Comparison of ENCODE assay signal across 7 cellular contexts in the genomic region with DNA sequence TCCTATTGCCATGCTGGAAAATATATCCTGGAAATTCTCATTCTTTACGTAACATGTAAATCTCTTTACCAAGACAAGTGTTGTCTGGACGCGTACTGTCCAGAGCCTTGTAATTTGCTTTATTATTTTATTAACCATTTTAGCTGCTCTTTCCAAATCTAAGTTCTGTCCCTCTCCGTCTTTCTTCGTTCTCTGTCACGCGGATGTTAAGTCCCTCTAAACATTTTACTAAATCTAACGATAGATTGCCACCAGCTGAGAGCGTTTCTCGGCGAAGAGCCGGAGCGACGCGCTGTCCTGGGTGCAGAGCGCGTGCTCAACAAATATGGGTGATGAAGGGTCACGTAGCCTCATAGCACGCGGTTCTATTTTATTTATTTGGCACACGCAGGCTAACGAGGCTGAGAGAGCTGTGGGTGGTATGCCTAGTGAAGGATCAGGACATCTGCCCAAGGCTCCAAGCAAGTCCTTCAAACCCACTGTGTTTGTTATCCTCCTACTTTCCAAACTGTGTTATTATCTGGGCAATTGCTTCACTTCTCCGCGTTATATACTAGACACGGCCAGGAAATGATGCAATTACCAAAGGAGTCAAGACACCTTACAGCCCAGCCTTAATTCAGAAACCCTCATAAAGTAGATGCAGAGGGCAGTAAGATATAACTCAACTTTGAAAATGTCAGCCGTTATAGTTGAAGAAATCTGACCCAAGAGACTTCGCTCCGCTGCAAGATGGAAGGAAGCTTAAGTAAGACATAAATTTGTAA. TPM values are rescaled to one million over a fixed set of nuclear protein-coding genes. Genes with fewer than 3 reads are reported as not detected.
DNase-seq lines count a peak whose midpoint lies in the region; ATAC-seq and FAIRE-seq lines count a peak whose summit lies in the region.

No MANE protein-coding gene starts in this region.

- no peaks in the 10 kb centered on the region for H3K36me3 ChIP-seq in small intestine (ENCODE audit: control insufficient read depth in 2 of 2, insufficient read depth in 2 of 2, low read length in 2 of 2)

- peak; percentile 78 to 93 (median 86) for DNase-seq in NCI-H1417 (lab: John Stamatoyannopoulos, UW)
- DNase-seq in T follicular helper cell (ENCODE audit: low read depth) = peak; percentile 17
- DNase-seq in astrocyte of the hippocampus (ENCODE audit: low read depth, low spot score) = peak; percentile 79
- DNase-seq in small intestine = peak; percentile 78

- no peaks in the 10 kb centered on the region for H3K4me1 ChIP-seq in small intestine (ENCODE audit: control insufficient read depth in 2 of 2, insufficient read depth in 1 of 2, low read depth in 1 of 2, low read length in 1 of 2)

- peak; percentile 81 for ATAC-seq in GM18502 (IDR thresholded peaks at IDR 0.05; ENCODE audit: poor library complexity, unreplicated experiment)
- peak; percentile 78 for ATAC-seq in HG02763 (IDR thresholded peaks at IDR 0.05; ENCODE audit: unreplicated experiment)

- H3K27ac ChIP-seq in small intestine (ENCODE audit: low read depth in 1 of 2, low read length in 1 of 2) = peak overlapping the region; percentile 84 to 98

- no peaks in the 10 kb centered on the region for H3K27me3 ChIP-seq in small intestine (ENCODE audit: control insufficient read depth in 2 of 2, insufficient read depth in 2 of 2, low read length in 2 of 2)

- H3K9me3 ChIP-seq in iPS-18c (ENCODE audit: control insufficient read depth, insufficient read depth, low read length) = no peaks in the 10 kb centered on the region
- no peaks in the 10 kb centered on the region for H3K9me3 ChIP-seq in small intestine (ENCODE audit: control insufficient read depth, low read depth)

- 0 to 1% (median 0%) methylated on average over 28 of the region's 28 CpGs for WGBS in small intestine, 3 donors

- peak overlapping the region; percentile 54 for H3K4me3 ChIP-seq in iPS-18c (ENCODE audit: insufficient read depth, low read depth, low read length)
- H3K4me3 ChIP-seq in small intestine (ENCODE audit: low read depth in 1 of 2, low read length in 2 of 2) = peak overlapping the region; percentile 37 to 53

- FAIRE-seq in small intestine (lab: Jason Lieb, UNC) = no peak

RNA-seq across cellular contexts. Expression of a gene that starts 10.0 kb away (rescaled TPM):
- polyA plus RNA-seq in small intestine = 10 to 100 TPM; 10.7 to 42.3 (median 11.3) TPM

RNA-seq across cellular contexts. Expression of a gene that starts 31.3 kb away (rescaled TPM):
- 1 to 10 TPM in 1 of 3 donors, under 1 TPM in 1, not detected in 1; 0.81 to 3.8 TPM for polyA plus RNA-seq in small intestine

Comparison
In these comparisons a context has a peak if more than half of its experiments do, and no peak if none do; other contexts are left out.
1. Peak in every context shown above with its lines: DNase-seq, ATAC-seq, H3K4me3 ChIP-seq and H3K27ac ChIP-seq.
2. DNase-seq: peak in every context shown above with its lines; median percentile 86 in NCI-H1417; 79 in astrocyte of the hippocampus; 78 in small intestine; 17 in T follicular helper cell.